8 cellular contexts compared by ENCODE assay signal in genomic region chr22:37229012-37229804, GRCh38. TPM values are rescaled to one million over a fixed set of nuclear protein-coding genes. Genes with fewer than 3 reads are reported as not detected.
DNase-seq lines count a peak whose midpoint lies in the region; ATAC-seq and TF ChIP-seq lines count a peak whose summit lies in the region.

No MANE protein-coding gene starts in this region.

- peak overlapping the region; percentile 14 for H2AK5ac ChIP-seq in mesenchymal stem cell (ENCODE audit: low read length, severe bottlenecking)

- no peaks in the 10 kb centered on the region for H3K27me3 ChIP-seq in mesenchymal stem cell (ENCODE audit: control insufficient read depth in 1 of 2, insufficient read depth in 1 of 2, low read length in 2 of 2)
- H3K27me3 ChIP-seq in vagina: no peaks in the 10 kb centered on the region

- H3K18ac ChIP-seq in mesenchymal stem cell (ENCODE audit: low read depth in 1 of 2, low read length in 2 of 2): peak overlapping the region; percentile 81 to 97

- no peak overlapping the region for H2AFZ ChIP-seq in mesenchymal stem cell (ENCODE audit: low read depth, low read length)

- no peak for TF ChIP-seq RAD21 in Ishikawa (IDR thresholded peaks at IDR 0.05; ENCODE audit: low read depth)

- DNase-seq in CD14-positive monocyte (ENCODE audit: low spot score) (peak; percentile 75), mesenchymal stem cell (peak; percentile 87), caudate nucleus (lab: John Stamatoyannopoulos, UW) (no peak), vagina (ENCODE audit: extremely low spot score in 2 of 2) (no peak), KBM-7 (no peak)
- DNase-seq in activated naive CD8-positive, alpha-beta T cell treated with anti-CD3 and anti-CD28 coated beads, Interleukin-2, amount 50 U/mL, for 24 hours: peak; percentile 57

- peaks cover 0 to 2% (median 0%) of the 10 kb centered on the region in 3 donors for H3K27me3 Mint-ChIP-seq in CD14-positive monocyte (ENCODE audit: low read depth in 3 of 3)
- no peaks in the 10 kb centered on the region for H3K27me3 Mint-ChIP-seq in activated naive CD8-positive, alpha-beta T cell treated with anti-CD3 and anti-CD28 coated beads, Interleukin-2, amount 50 U/mL, for 24 hours

- in situ Hi-C loops in KBM-7 (cut with MboI; ENCODE audit: low pct_unique_long_range_greater_than_20kb, low sequenced_read_pairs): no loop called here

- peaks cover 67 to 87% of the 10 kb centered on the region in 2 donors for H3K36me3 Mint-ChIP-seq in CD14-positive monocyte
- H3K36me3 Mint-ChIP-seq in activated naive CD8-positive, alpha-beta T cell treated with anti-CD3 and anti-CD28 coated beads, Interleukin-2, amount 50 U/mL, for 24 hours (ENCODE audit: low read depth): peaks cover 77% of the 10 kb centered on the region

- TF ChIP-seq EP300 in Ishikawa (IDR thresholded peaks at IDR 0.05; ENCODE audit: borderline replicate concordance): no peak

- H3K27ac ChIP-seq in mesenchymal stem cell (ENCODE audit: low read length, poor library complexity, severe bottlenecking) (peak overlapping the region; percentile 13), caudate nucleus (ENCODE audit: low read depth, low read length) (no peak overlapping the region), vagina (no peak overlapping the region)

- H3K4me3 ChIP-seq in mesenchymal stem cell (ENCODE audit: insufficient read depth in 1 of 2, low read depth in 1 of 2, low read length in 2 of 2): no peak overlapping the region
- no peak overlapping the region for H3K4me3 ChIP-seq in vagina

- H3K4me2 ChIP-seq in mesenchymal stem cell (ENCODE audit: low read length, poor library complexity, severe bottlenecking): no peak overlapping the region

- H3K79me1 ChIP-seq in mesenchymal stem cell (replicated peaks; ENCODE audit: low read length, poor library complexity, severe bottlenecking): peaks cover 5% of the 10 kb centered on the region

- peak overlapping the region; percentile 97 for H4K91ac ChIP-seq in mesenchymal stem cell (ENCODE audit: low read length)

- TF ChIP-seq CTCF in CD14-positive monocyte (IDR thresholded peaks at IDR 0.05) (no peak), vagina (IDR thresholded peaks at IDR 0.05) (no peak)

- H3K9ac ChIP-seq in mesenchymal stem cell (ENCODE audit: low read length): peak overlapping the region; percentile 51

- peak overlapping the region; percentile 56 for H2BK120ac ChIP-seq in mesenchymal stem cell (ENCODE audit: low read depth, low read length)

- peaks cover 40% of the 10 kb centered on the region for H3K4me1 ChIP-seq in mesenchymal stem cell (ENCODE audit: control insufficient read depth, insufficient read depth, low read depth, low read length)
- peaks cover 21% of the 10 kb centered on the region for H3K4me1 ChIP-seq in vagina

- peaks cover 86% of the 10 kb centered on the region for H3K4me1 Mint-ChIP-seq in CD14-positive monocyte
- peaks cover 90% of the 10 kb centered on the region for H3K4me1 Mint-ChIP-seq in activated naive CD8-positive, alpha-beta T cell treated with anti-CD3 and anti-CD28 coated beads, Interleukin-2, amount 50 U/mL, for 24 hours

- peak; percentile 20 for ATAC-seq in activated naive CD8-positive, alpha-beta T cell treated with anti-CD3 and anti-CD28 coated beads, Interleukin-2, amount 50 U/mL, for 24 hours
- no peak for ATAC-seq in HG03565 (IDR thresholded peaks at IDR 0.05; ENCODE audit: unreplicated experiment)

- peaks cover 15 to 52% of the 10 kb centered on the region in 2 experiments for H3K36me3 ChIP-seq in mesenchymal stem cell (ENCODE audit: control insufficient read depth in 1 of 2, insufficient read depth in 2 of 2, low read depth in 1 of 2, low read length in 2 of 2)
- H3K36me3 ChIP-seq in vagina: no peaks in the 10 kb centered on the region

- H3K4me3 Mint-ChIP-seq in CD14-positive monocyte: peak overlapping the region; percentile 55 to 80
- peak overlapping the region; percentile 67 for H3K4me3 Mint-ChIP-seq in activated naive CD8-positive, alpha-beta T cell treated with anti-CD3 and anti-CD28 coated beads, Interleukin-2, amount 50 U/mL, for 24 hours

- H2BK15ac ChIP-seq in mesenchymal stem cell (ENCODE audit: low read depth, poor library complexity, severe bottlenecking): peak overlapping the region; percentile 95

- no peaks in the 10 kb centered on the region for H3K9me3 Mint-ChIP-seq in CD14-positive monocyte
- no peaks in the 10 kb centered on the region for H3K9me3 Mint-ChIP-seq in activated naive CD8-positive, alpha-beta T cell treated with anti-CD3 and anti-CD28 coated beads, Interleukin-2, amount 50 U/mL, for 24 hours

- peak overlapping the region; percentile 62 to 68 for H3K4ac ChIP-seq in mesenchymal stem cell (ENCODE audit: low read depth in 1 of 2, low read length in 2 of 2)

- TF ChIP-seq POLR2A in vagina (IDR thresholded peaks at IDR 0.05): no peak

- intact Hi-C loops in CD14-positive monocyte (cut with micrococcal nuclease) (no loop called here), vagina (cut with DNase I) (no loop called here)

- no peak overlapping the region for H3K23ac ChIP-seq in mesenchymal stem cell (ENCODE audit: low read length in 2 of 2)

- H3K9me3 ChIP-seq in mesenchymal stem cell (ENCODE audit: control insufficient read depth, low read length): no peaks in the 10 kb centered on the region
- no peaks in the 10 kb centered on the region for H3K9me3 ChIP-seq in vagina

- peak overlapping the region; percentile 78 for H4K8ac ChIP-seq in mesenchymal stem cell (ENCODE audit: low read length)

- WGBS in mesenchymal stem cell: 51% methylated on average over 7 of the region's 7 CpGs

- H3K14ac ChIP-seq in mesenchymal stem cell (ENCODE audit: low read length in 2 of 2): peak overlapping the region in 1 of 2 experiments; percentile 49

- peak overlapping the region; percentile 76 to 95 for H2BK12ac ChIP-seq in mesenchymal stem cell (ENCODE audit: low read length in 2 of 2)

- no peak overlapping the region for H2BK5ac ChIP-seq in mesenchymal stem cell (ENCODE audit: low read depth, low read length, poor library complexity, severe bottlenecking)

- peak overlapping the region; percentile 96 to 99 (median 97) for H3K27ac Mint-ChIP-seq in CD14-positive monocyte
- peak overlapping the region; percentile 93 for H3K27ac Mint-ChIP-seq in activated naive CD8-positive, alpha-beta T cell treated with anti-CD3 and anti-CD28 coated beads, Interleukin-2, amount 50 U/mL, for 24 hours

TF ChIP-seq in Ishikawa, 13 proteins besides CTCF, POLR2A, EP300 and RAD21:
- TF ChIP-seq NFIC (IDR thresholded peaks at IDR 0.05) (peak; percentile 59), CEBPB (IDR thresholded peaks at IDR 0.05) (no peak), FOXM1 (IDR thresholded peaks at IDR 0.05; ENCODE audit: borderline replicate concordance, low read depth) (no peak), MAX (IDR thresholded peaks at IDR 0.05) (no peak), EGR1 (IDR thresholded peaks at IDR 0.05) (no peak), TAF1 (IDR thresholded peaks at IDR 0.05; ENCODE audit: low read depth) (no peak)

RNA-seq across cellular contexts. Expression of gene RAC2, which starts 14.9 kb away (rescaled TPM):
- 100 to 1,000 TPM; 360 to 529 TPM for polyA plus RNA-seq in CD14-positive monocyte
- 121 TPM for polyA plus RNA-seq in mesenchymal stem cell (2013, experiment 1 of 2)
- polyA plus RNA-seq in mesenchymal stem cell (2013, experiment 2 of 2): 117 TPM
- 15.7 TPM for total RNA-seq in vagina

RNA-seq across cellular contexts. Expression of gene SSTR3, which starts 16.9 kb away (rescaled TPM):
- not detected for polyA plus RNA-seq in CD14-positive monocyte
- polyA plus RNA-seq in mesenchymal stem cell (2013, experiment 1 of 2): not detected
- not detected for polyA plus RNA-seq in mesenchymal stem cell (2013, experiment 2 of 2)
- total RNA-seq in vagina: not detected

RNA-seq across cellular contexts. Expression of gene C1QTNF6, which starts 41.2 kb away (rescaled TPM):
- polyA plus RNA-seq in CD14-positive monocyte: under 1 TPM; 0.14 to 0.24 TPM
- polyA plus RNA-seq in mesenchymal stem cell (2013, experiment 1 of 2): 38.2 TPM
- polyA plus RNA-seq in mesenchymal stem cell (2013, experiment 2 of 2): 37.9 TPM
- total RNA-seq in vagina: 4.9 TPM

RNA-seq across cellular contexts. Expression of gene CYTH4, which starts 53.1 kb away (rescaled TPM):
- polyA plus RNA-seq in CD14-positive monocyte: 10 to 100 TPM; 51.0 to 70.0 TPM
- 0.65 TPM for polyA plus RNA-seq in mesenchymal stem cell (2013, experiment 1 of 2)
- polyA plus RNA-seq in mesenchymal stem cell (2013, experiment 2 of 2): 0.41 TPM
- total RNA-seq in vagina: 16.2 TPM

Comparison
In these comparisons a context has a peak if more than half of its experiments do, and no peak if none do; other contexts are left out.
1. DNase-seq: peak in CD14-positive monocyte (single experiment), activated naive CD8-positive, alpha-beta T cell treated with anti-CD3 and anti-CD28 coated beads, Interleukin-2, amount 50 U/mL, for 24 hours (single experiment) and mesenchymal stem cell (single experiment); none in caudate nucleus (0 of 61), vagina (0 of 2) and KBM-7 (single experiment).